ENCODE assay signal across 8 cellular contexts in genomic region chr19:4523306-4524110, GRCh38. TPM values are rescaled to one million over a fixed set of nuclear protein-coding genes. Genes with fewer than 3 reads are reported as not detected.
A peak's percentile ranks its signal among the peaks of the same experiment; 100 is the strongest.
DNase-seq lines count a peak whose midpoint lies in the region; ATAC-seq and TF ChIP-seq lines count a peak whose summit lies in the region.
"Had no signal": no experiment of that assay in that cellular context is flagged by ENCODE, and none has a peak within 500 bp of the region (broad histone marks: within the 10 kb centered on the region; RNA-seq: fewer than 3 reads in every experiment).

No MANE protein-coding gene starts in this region.

- H2BK15ac ChIP-seq in IMR-90 (ENCODE audit: low read depth, low read length) = no peak overlapping the region

- H4K20me1 ChIP-seq in IMR-90 (ENCODE audit: insufficient read depth, low read length) = no peaks in the 10 kb centered on the region

- no peak overlapping the region for H4K8ac ChIP-seq in IMR-90 (ENCODE audit: low read depth in 2 of 2, low read length in 2 of 2)

- H3K18ac ChIP-seq in IMR-90 (ENCODE audit: low read depth, low read length) = no peak overlapping the region

- H4K5ac ChIP-seq in IMR-90 (ENCODE audit: low read depth, low read length) = no peak overlapping the region

- no peak overlapping the region for H2AK5ac ChIP-seq in IMR-90 (ENCODE audit: low read depth, low read length)

- no peak overlapping the region for H2BK120ac ChIP-seq in IMR-90 (ENCODE audit: low read depth, low read length)

- 66% methylated on average over 28 of the region's 53 CpGs; no CpG with 5 or more reads in 1 of the 2 experiments for WGBS in IMR-90 (ENCODE audit: extremely low coverage in 2 of 2, insufficient read length in 1 of 2), 2 experiments

- TF ChIP-seq RAD21 in IMR-90 (IDR thresholded peaks at IDR 0.05; ENCODE audit: low read length) = peak; percentile 32

- H3K9ac ChIP-seq in IMR-90 (ENCODE audit: low read depth, low read length) = no peak overlapping the region

- no peak overlapping the region for H4K91ac ChIP-seq in IMR-90 (ENCODE audit: insufficient read depth, low read depth, low read length)

- BruUV-seq in IMR-90 (replicated peaks; lab: Mats Ljungman, UMichigan) = no TSS peak

- H2BK5ac ChIP-seq in IMR-90 (ENCODE audit: low read depth, low read length, poor library complexity, severe bottlenecking) = no peak overlapping the region

- H3K4me1 ChIP-seq in IMR-90 (ENCODE audit: control insufficient read depth, insufficient read depth, low read length) = peaks cover 7% of the 10 kb centered on the region
- peaks cover 16% of the 10 kb centered on the region for H3K4me1 ChIP-seq in left ventricle myocardium inferior

- H3K4me3 ChIP-seq in IMR-90 (ENCODE audit: insufficient read depth, low read depth, low read length) = no peak overlapping the region
- no peak overlapping the region for H3K4me3 ChIP-seq in left ventricle myocardium inferior

- H3K36me3 ChIP-seq in IMR-90 (ENCODE audit: control insufficient read depth, insufficient read depth, low read length) (no peaks in the 10 kb centered on the region), left ventricle myocardium inferior (no peaks in the 10 kb centered on the region)

- H3K56ac ChIP-seq in IMR-90 (ENCODE audit: extremely low read depth, insufficient read depth, low read length) = no peak overlapping the region

- CTCF ChIA-PET in IMR-90 (lab: Yijun Ruan, JAX) = interaction anchor here (1.1 to 1.4 kb wide), 2 partner anchors 12 to 112 kb away, joined by 5 to 6 read pairs; partner anchors contain the start of gene PLIN5

- no peak for ATAC-seq in IMR-90 (ENCODE audit: low read depth)
- ATAC-seq in HG03469 (IDR thresholded peaks at IDR 0.05; ENCODE audit: unreplicated experiment) = no peak

- no peak for TF ChIP-seq POLR2A in IMR-90 (IDR thresholded peaks at IDR 0.05; ENCODE audit: low read depth, low read length)

- no peak overlapping the region for H2BK20ac ChIP-seq in IMR-90 (ENCODE audit: low read depth, low read length)

- DNase-seq in G401 (ENCODE audit: low spot score) (peak; percentile 26), IMR-90 (peak; percentile 10), left ventricle myocardium inferior (peak; percentile 51), NCI-H2081 (lab: John Stamatoyannopoulos, UW) (no peak)
- DNase-seq in activated CD4-positive, alpha-beta T cell treated with anti-CD3 and anti-CD28 coated beads, Interleukin-2, amount 50 U/mL, for 1 hour = peak; percentile 23
- peak; percentile 23 for DNase-seq in stimulated activated CD4-positive, alpha-beta T cell treated with anti-CD3 and anti-CD28 coated beads, Interleukin-4, amount 100 ng/mL, for 24 hours

- no peak overlapping the region for H3K4me2 ChIP-seq in IMR-90 (ENCODE audit: low read depth, low read length)

- H2AK9ac ChIP-seq in IMR-90 (replicated peaks; ENCODE audit: low read depth, low read length, poor library complexity) = no peak overlapping the region

- H3K27ac ChIP-seq in IMR-90 (ENCODE audit: insufficient read depth, low read length) (no peak overlapping the region), left ventricle myocardium inferior (replicated peaks) (no peak overlapping the region)

- H3K23ac ChIP-seq in IMR-90 (ENCODE audit: low read depth, low read length) = no peak overlapping the region

- H3K27me3 ChIP-seq in IMR-90 (ENCODE audit: control insufficient read depth, insufficient read depth, low read length) (peaks cover 10% of the 10 kb centered on the region; the same call in 1 of the 2 replicates), left ventricle myocardium inferior (ENCODE audit: low read depth) (peaks cover 9% of the 10 kb centered on the region)

- TF ChIP-seq CTCF in IMR-90 (conservative IDR thresholded peaks at IDR 0.05; ENCODE audit: low read depth, low read length) (peak; percentile 58), left ventricle myocardium inferior (IDR thresholded peaks at IDR 0.05; ENCODE audit: borderline replicate concordance) (peak; percentile 71)

- no peaks in the 10 kb centered on the region for H3K9me1 ChIP-seq in IMR-90 (ENCODE audit: insufficient read depth, low read length)

- H3K9me3 ChIP-seq in IMR-90 (ENCODE audit: control insufficient read depth, insufficient read depth, low read length) = no peaks in the 10 kb centered on the region
- H3K9me3 ChIP-seq in left ventricle myocardium inferior (replicated peaks) = no peaks in the 10 kb centered on the region

- no peak overlapping the region for H3K4ac ChIP-seq in IMR-90 (ENCODE audit: low read depth, low read length)

- dilution Hi-C loops in IMR-90 (cut with HindIII; ENCODE audit: low sequenced_read_pairs, unreplicated experiment) = no loop called here

- no peak overlapping the region for H3K14ac ChIP-seq in IMR-90 (replicated peaks; ENCODE audit: low read depth, low read length)

- H2AFZ ChIP-seq in IMR-90 (replicated peaks; ENCODE audit: low read length, poor library complexity) = no peak overlapping the region

- no peaks in the 10 kb centered on the region for H3K79me1 ChIP-seq in IMR-90 (ENCODE audit: low read depth in 1 of 2, low read length in 2 of 2)

- in situ Hi-C loops in G401 (cut with HindIII; ENCODE audit: low sequenced_read_pairs) (no loop called here), IMR-90 (cut with MboI; ENCODE audit: low sequenced_read_pairs) (no loop called here)

- POLR2A ChIA-PET in IMR-90 (lab: Charles Lee; ENCODE audit: unreplicated experiment) = no interaction called here

- intact Hi-C loops in IMR-90 (cut with micrococcal nuclease) (no loop called here), left ventricle myocardium inferior (cut with micrococcal nuclease) (no loop called here)

TF ChIP-seq in IMR-90, 13 proteins besides CTCF, POLR2A, EP300 and RAD21:
- TF ChIP-seq BHLHE40 (IDR thresholded peaks at IDR 0.05; ENCODE audit: low read depth, low read length) (no peak), RCOR1 (IDR thresholded peaks at IDR 0.05; ENCODE audit: insufficient replicate concordance, low read length) (no peak), CHD1 (IDR thresholded peaks at IDR 0.05; ENCODE audit: low read depth, low read length) (no peak), CEBPB (IDR thresholded peaks at IDR 0.05; ENCODE audit: low read depth, low read length) (no peak), SMC3 (IDR thresholded peaks at IDR 0.05; ENCODE audit: low read depth, low read length) (no peak), RFX5 (IDR thresholded peaks at IDR 0.05; ENCODE audit: low read depth, low read length) (no peak), MAFK (IDR thresholded peaks at IDR 0.05; ENCODE audit: low read depth, low read length) (no peak), ELK1 (IDR thresholded peaks at IDR 0.05; ENCODE audit: borderline replicate concordance, low read depth, low read length) (no peak), FOS (IDR thresholded peaks at IDR 0.05; ENCODE audit: low read depth, low read length) (no peak), MAZ (IDR thresholded peaks at IDR 0.05; ENCODE audit: borderline replicate concordance, low read depth, low read length) (no peak), NFE2L2 (IDR thresholded peaks at IDR 0.05; ENCODE audit: low read depth, low read length) (no peak), MXI1 (IDR thresholded peaks at IDR 0.05; ENCODE audit: borderline replicate concordance, low read depth, low read length) (no peak)
- TF ChIP-seq, protein P1, sequence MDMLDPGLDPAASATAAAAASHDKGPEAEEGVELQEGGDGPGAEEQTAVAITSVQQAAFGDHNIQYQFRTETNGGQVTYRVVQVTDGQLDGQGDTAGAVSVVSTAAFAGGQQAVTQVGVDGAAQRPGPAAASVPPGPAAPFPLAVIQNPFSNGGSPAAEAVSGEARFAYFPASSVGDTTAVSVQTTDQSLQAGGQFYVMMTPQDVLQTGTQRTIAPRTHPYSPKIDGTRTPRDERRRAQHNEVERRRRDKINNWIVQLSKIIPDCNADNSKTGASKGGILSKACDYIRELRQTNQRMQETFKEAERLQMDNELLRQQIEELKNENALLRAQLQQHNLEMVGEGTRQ (IDR thresholded peaks at IDR 0.05; ENCODE audit: low read depth, low read length) = no peak

RNA-seq across cellular contexts. Expression of gene PLIN4, which starts 5.2 kb away (rescaled TPM):
- total RNA-seq in G401 (2014; rRNA removed; shearing (Covaris generic)) = 0.18 and 0.34 TPM in 2 replicates
- under 0.01 TPM in 2 replicates for total RNA-seq in IMR-90 (2012; rRNA removed)
- 0.07 and 0.09 TPM in 2 replicates for polyA plus RNA-seq in IMR-90 (2012; rRNA removed)
- 0.09 and 0.10 TPM in 2 replicates for polyA plus RNA-seq in IMR-90 (2012; cell fraction: cytosol; rRNA removed)
- 0.09 and 0.20 TPM in 2 replicates for polyA plus RNA-seq in IMR-90 (2012; cell fraction: nucleus; rRNA removed; ENCODE audit: low replicate concordance)
- 162 TPM for total RNA-seq in left ventricle myocardium inferior
- total RNA-seq: T-helper 2 cell treated with Interferon-gamma antibody and Interleukin-4, amounts not matched to agents 100 ng/mL and 5 ng/mL, for 36 hours had no signal

RNA-seq across cellular contexts. Expression of gene PLIN5, which starts 11.5 kb away (rescaled TPM):
- 3.5 TPM in 1 of 2 replicates, not detected in the other for total RNA-seq in G401 (2014; rRNA removed; shearing (Covaris generic))
- total RNA-seq in IMR-90 (2012; rRNA removed) (not detected in 2 replicates), left ventricle myocardium inferior (73.5 TPM)
- not detected in 2 replicates for polyA plus RNA-seq in IMR-90 (2012; rRNA removed)
- 0.03 and 0.05 TPM in 2 replicates for polyA plus RNA-seq in IMR-90 (2012; cell fraction: cytosol; rRNA removed)
- polyA plus RNA-seq in IMR-90 (2012; cell fraction: nucleus; rRNA removed; ENCODE audit: low replicate concordance) = 0.36 and 0.41 TPM in 2 replicates
- total RNA-seq: T-helper 2 cell treated with Interferon-gamma antibody and Interleukin-4, amounts not matched to agents 100 ng/mL and 5 ng/mL, for 36 hours had no signal

RNA-seq across cellular contexts. Expression of gene LRG1, which starts 16.3 kb away (rescaled TPM):
- total RNA-seq in G401 (2014; rRNA removed; shearing (Covaris generic)) = 0.25 and 0.41 TPM in 2 replicates
- not detected in 2 replicates for total RNA-seq in IMR-90 (2012; rRNA removed)
- 0.03 TPM in 1 of 2 replicates, not detected in the other for polyA plus RNA-seq in IMR-90 (2012; rRNA removed)
- 0.01 and 0.07 TPM in 2 replicates for polyA plus RNA-seq in IMR-90 (2012; cell fraction: cytosol; rRNA removed)
- not detected in 2 replicates for polyA plus RNA-seq in IMR-90 (2012; cell fraction: nucleus; rRNA removed; ENCODE audit: low replicate concordance)
- total RNA-seq in left ventricle myocardium inferior = 0.41 TPM

RNA-seq across cellular contexts. Expression of gene SEMA6B, which starts 36.0 kb away (rescaled TPM):
- 147 and 162 TPM in 2 replicates for total RNA-seq in G401 (2014; rRNA removed; shearing (Covaris generic))
- total RNA-seq in IMR-90 (2012; rRNA removed) = 0.18 and 0.28 TPM in 2 replicates
- 0.72 and 0.73 TPM in 2 replicates for polyA plus RNA-seq in IMR-90 (2012; rRNA removed)
- polyA plus RNA-seq in IMR-90 (2012; cell fraction: cytosol; rRNA removed) = 0.63 and 1.6 TPM in 2 replicates
- polyA plus RNA-seq in IMR-90 (2012; cell fraction: nucleus; rRNA removed; ENCODE audit: low replicate concordance) = 0.31 and 0.55 TPM in 2 replicates
- 7.2 TPM for total RNA-seq in left ventricle myocardium inferior
- total RNA-seq: T-helper 2 cell treated with Interferon-gamma antibody and Interleukin-4, amounts not matched to agents 100 ng/mL and 5 ng/mL, for 36 hours had no signal

RNA-seq across cellular contexts. Expression of gene HDGFL2, which starts 51.4 kb away (rescaled TPM):
- 86.6 and 106 TPM in 2 replicates for total RNA-seq in G401 (2014; rRNA removed; shearing (Covaris generic))
- 35.8 and 45.5 TPM in 2 replicates for total RNA-seq in IMR-90 (2012; rRNA removed)
- polyA plus RNA-seq in IMR-90 (2012; rRNA removed) = 48.5 and 53.0 TPM in 2 replicates
- 52.7 and 54.3 TPM in 2 replicates for polyA plus RNA-seq in IMR-90 (2012; cell fraction: cytosol; rRNA removed)
- polyA plus RNA-seq in IMR-90 (2012; cell fraction: nucleus; rRNA removed; ENCODE audit: low replicate concordance) = 90.4 and 123 TPM in 2 replicates
- 22.8 TPM for total RNA-seq in left ventricle myocardium inferior

Comparison
In these comparisons a context has a peak if more than half of its experiments do, and no peak if none do; other contexts are left out.
1. DNase-seq: peak in G401 (single experiment), IMR-90 (single experiment), activated CD4-positive, alpha-beta T cell treated with anti-CD3 and anti-CD28 coated beads, Interleukin-2, amount 50 U/mL, for 1 hour (single experiment), left ventricle myocardium inferior (single experiment) and stimulated activated CD4-positive, alpha-beta T cell treated with anti-CD3 and anti-CD28 coated beads, Interleukin-4, amount 100 ng/mL, for 24 hours (single experiment); none in NCI-H2081 (0 of 2).
2. RNA of gene PLIN4, which starts 5.2 kb away (total RNA-seq): 162 TPM in left ventricle myocardium inferior (single experiment); 0.18 to 0.34 TPM in G401 and under 0.01 TPM in IMR-90; every median in the first group is over 100 times any median in the second.
3. RNA of gene PLIN5, which starts 11.5 kb away (total RNA-seq): 73.5 TPM in left ventricle myocardium inferior (single experiment); 3.5 TPM in G401 and not detected in IMR-90; every median in the first group is over 10 times any median in the second.